Comparison of ENCODE assay signal across 22 cellular contexts in genomic region chr19:32878988-32879387, GRCh38. TPM values are rescaled to one million over a fixed set of nuclear protein-coding genes. Genes with fewer than 3 reads are reported as not detected.
"Had no signal": no experiment of that assay in that cellular context is flagged by ENCODE, and none has a peak within 500 bp of the region (broad histone marks: within the 10 kb centered on the region; RNA-seq: fewer than 3 reads in every experiment).

No MANE protein-coding gene starts in this region.

- H3K36me3 ChIP-seq: neural progenitor cell, pancreas, prostate gland, right lobe of liver, transverse colon had no signal

- H3K9ac ChIP-seq: neural progenitor cell had no signal

- H3K27ac ChIP-seq: coronary artery, foreskin keratinocyte, neural progenitor cell, pancreas, prostate gland, right lobe of liver, thoracic aorta, transverse colon had no signal

- DNase-seq: effector CD4-positive, alpha-beta T cell; endodermal cell; erythroblast; foreskin keratinocyte; left colon; midbrain; nucleus accumbens; pancreas; right lobe of liver; stimulated activated CD4-positive, alpha-beta T cell treated with anti-CD3 and anti-CD28 coated beads, Interleukin-2, amount 100 ng/mL, for 24 hours; stimulated activated CD4-positive, alpha-beta T cell treated with anti-CD3 and anti-CD28 coated beads, Interleukin-4, amount 100 ng/mL, for 4 hours; stimulated activated naive B cell treated with anti-CD40 and anti-IgM and Interleukin-4, amounts not matched to agents 10 μg/mL and 1 μg/mL and 100 μg/mL, for 72 hours; stimulated activated naive CD8-positive, alpha-beta T cell treated with anti-CD3 and anti-CD28 coated beads, Interleukin-15, amount 100 ng/mL, for 72 hours; substantia nigra; transverse colon had no signal

- H3K9me3 ChIP-seq: pancreas, prostate gland, right lobe of liver, thoracic aorta, transverse colon had no signal

- FAIRE-seq: endothelial cell of umbilical vein, pancreas had no signal

- H3K27me3 ChIP-seq: foreskin keratinocyte, neural progenitor cell, pancreas, right lobe of liver, transverse colon had no signal

- H3K27me3 Mint-ChIP-seq: natural killer cell treated with Interleukin-12 subunit alpha and Interleukin-12 subunit beta and Interleukin-15 and Interleukin-18, amount 100 ng/mL, for 72 hours; stimulated activated naive B cell treated with anti-CD40 and anti-IgM and Interleukin-4, amounts not matched to agents 10 μg/mL and 1 μg/mL and 100 μg/mL, for 72 hours; stimulated activated naive CD8-positive, alpha-beta T cell treated with anti-CD3 and anti-CD28 coated beads, Interleukin-15, amount 100 ng/mL, for 72 hours had no signal

- H3K4me3 ChIP-seq: coronary artery, neural progenitor cell, pancreas, prostate gland, right lobe of liver, thoracic aorta, transverse colon had no signal

- H3K36me3 Mint-ChIP-seq: natural killer cell treated with Interleukin-12 subunit alpha and Interleukin-12 subunit beta and Interleukin-15 and Interleukin-18, amount 100 ng/mL, for 72 hours had no signal

- H3K27ac Mint-ChIP-seq: natural killer cell treated with Interleukin-12 subunit alpha and Interleukin-12 subunit beta and Interleukin-15 and Interleukin-18, amount 100 ng/mL, for 72 hours; neural progenitor cell had no signal

- H3K4me1 ChIP-seq: foreskin keratinocyte, pancreas, prostate gland had no signal

- H3K4me3 Mint-ChIP-seq: endodermal cell; natural killer cell treated with Interleukin-12 subunit alpha and Interleukin-12 subunit beta and Interleukin-15 and Interleukin-18, amount 100 ng/mL, for 72 hours; neural progenitor cell; stimulated activated naive B cell treated with anti-CD40 and anti-IgM and Interleukin-4, amounts not matched to agents 10 μg/mL and 1 μg/mL and 100 μg/mL, for 72 hours; stimulated activated naive CD8-positive, alpha-beta T cell treated with anti-CD3 and anti-CD28 coated beads, Interleukin-15, amount 100 ng/mL, for 72 hours had no signal

- H3K4me2 ChIP-seq: neural progenitor cell had no signal

- H3K9me3 Mint-ChIP-seq: endodermal cell; natural killer cell treated with Interleukin-12 subunit alpha and Interleukin-12 subunit beta and Interleukin-15 and Interleukin-18, amount 100 ng/mL, for 72 hours; neural progenitor cell; stimulated activated naive B cell treated with anti-CD40 and anti-IgM and Interleukin-4, amounts not matched to agents 10 μg/mL and 1 μg/mL and 100 μg/mL, for 72 hours; stimulated activated naive CD8-positive, alpha-beta T cell treated with anti-CD3 and anti-CD28 coated beads, Interleukin-15, amount 100 ng/mL, for 72 hours had no signal

- H3K4me1 Mint-ChIP-seq: stimulated activated naive B cell treated with anti-CD40 and anti-IgM and Interleukin-4, amounts not matched to agents 10 μg/mL and 1 μg/mL and 100 μg/mL, for 72 hours; stimulated activated naive CD8-positive, alpha-beta T cell treated with anti-CD3 and anti-CD28 coated beads, Interleukin-15, amount 100 ng/mL, for 72 hours had no signal

- ATAC-seq: foreskin keratinocyte; natural killer cell treated with Interleukin-12 subunit alpha and Interleukin-12 subunit beta and Interleukin-15 and Interleukin-18, amount 100 ng/mL, for 72 hours; pancreas; stimulated activated naive B cell treated with anti-CD40 and anti-IgM and Interleukin-4, amounts not matched to agents 10 μg/mL and 1 μg/mL and 100 μg/mL, for 72 hours; stimulated activated naive CD8-positive, alpha-beta T cell treated with anti-CD3 and anti-CD28 coated beads, Interleukin-15, amount 100 ng/mL, for 72 hours had no signal

- H2AFZ ChIP-seq: neural progenitor cell had no signal

RNA-seq across cellular contexts. Expression of gene SLC7A9, which starts 9.4 kb away (rescaled TPM):
- total RNA-seq: endothelial cell of umbilical vein, foreskin keratinocyte, kidney epithelial cell had no signal
